In genomic region chr1:248775496-248775895, GRCh38 we compare ENCODE assay signal across 29 cellular contexts. TPM values are rescaled to one million over a fixed set of nuclear protein-coding genes. Genes with fewer than 3 reads are reported as not detected.
"Had no signal": no experiment of that assay in that cellular context is flagged by ENCODE, and none has a peak within 500 bp of the region (broad histone marks: within the 10 kb centered on the region; RNA-seq: fewer than 3 reads in every experiment).

No MANE protein-coding gene starts in this region.

- H3K36me3 ChIP-seq: colonic mucosa, esophagus muscularis mucosa, esophagus squamous epithelium, gastrocnemius medialis, gastroesophageal sphincter, heart left ventricle, heart right ventricle had no signal

- H3K9me3 ChIP-seq: colonic mucosa, gastrocnemius medialis had no signal

- H3K4me1 ChIP-seq: colonic mucosa, esophagus muscularis mucosa, esophagus squamous epithelium, foreskin keratinocyte, gastrocnemius medialis, gastroesophageal sphincter had no signal

- H3K27ac ChIP-seq: colonic mucosa, coronary artery, dorsolateral prefrontal cortex, epithelial cell of prostate, esophagus muscularis mucosa, esophagus squamous epithelium, foreskin keratinocyte, gastrocnemius medialis, gastroesophageal sphincter, heart left ventricle, heart right ventricle had no signal

- H3K4me3 ChIP-seq: colonic mucosa, coronary artery, dorsolateral prefrontal cortex, esophagus muscularis mucosa, esophagus squamous epithelium, gastrocnemius medialis, gastroesophageal sphincter, heart left ventricle, heart right ventricle had no signal

- H3K27me3 ChIP-seq: colonic mucosa, esophagus muscularis mucosa, esophagus squamous epithelium, foreskin keratinocyte, gastrocnemius medialis, gastroesophageal sphincter had no signal

- FAIRE-seq: colon, endometrium, endothelial cell of umbilical vein, frontal cortex had no signal

- DNase-seq: colonic mucosa; cortex of kidney; dermis blood vessel endothelial cell; dorsolateral prefrontal cortex; effector CD4-positive, alpha-beta T cell; effector CD8-positive, alpha-beta T cell; effector memory CD4-positive, alpha-beta T cell; effector memory CD8-positive, alpha-beta T cell; endodermal cell; erythroblast; esophagus squamous epithelium; foreskin fibroblast; foreskin keratinocyte; foreskin melanocyte; gastrocnemius medialis; glutamatergic neuron; head of caudate nucleus; heart left ventricle; heart right ventricle had no signal

RNA-seq across cellular contexts. Expression of gene LYPD8, which starts 19.9 kb away (rescaled TPM):
- polyA plus RNA-seq: endothelial cell of umbilical vein, esophagus, fibroblast of lung, foreskin keratinocyte, heart left ventricle, heart right ventricle had no signal
